ENCODE assay signal across 1 cellular context in the genomic region with DNA sequence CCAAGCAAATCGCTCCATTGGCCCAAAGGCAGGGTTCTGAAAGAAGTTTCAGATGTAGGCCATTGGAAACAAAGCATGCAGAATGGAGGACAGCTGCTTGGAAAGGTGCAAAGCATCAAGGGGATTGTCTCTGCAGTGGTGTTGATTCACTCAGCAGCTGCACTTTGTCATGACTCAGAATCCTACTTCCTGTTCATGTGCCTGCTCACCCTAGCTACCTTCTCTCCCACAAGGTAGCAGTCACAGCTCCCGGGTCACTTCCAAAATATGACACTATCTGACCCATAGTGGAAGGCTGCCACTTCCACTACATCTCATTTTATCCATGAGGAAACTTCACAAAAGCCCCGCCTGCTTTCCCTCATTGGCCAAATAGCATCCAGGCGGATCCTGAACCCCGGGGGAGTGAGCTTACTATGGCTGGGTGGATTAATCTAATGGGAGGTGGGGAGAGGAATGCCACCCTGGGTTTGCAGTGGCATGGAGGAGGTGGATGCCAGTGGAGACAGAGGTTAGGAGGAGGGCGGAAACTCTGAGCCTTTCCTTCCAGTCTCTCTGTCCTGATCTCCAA.
TF ChIP-seq lines count a peak whose summit lies in the region.

No MANE protein-coding gene starts in this region.

TF ChIP-seq in K562, 482 proteins besides CTCF, POLR2A, EP300 and RAD21 (continued from another document and continues in another):
- TF ChIP-seq, protein P1, sequence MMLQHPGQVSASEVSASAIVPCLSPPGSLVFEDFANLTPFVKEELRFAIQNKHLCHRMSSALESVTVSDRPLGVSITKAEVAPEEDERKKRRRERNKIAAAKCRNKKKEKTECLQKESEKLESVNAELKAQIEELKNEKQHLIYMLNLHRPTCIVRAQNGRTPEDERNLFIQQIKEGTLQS (IDR thresholded peaks at IDR 0.05): peak; percentile 36; the same call in 1 of the 2 replicates
- TF ChIP-seq, protein P1 (CRISPR knock-in tag; conservative IDR thresholded peaks at IDR 0.05): no peak
- TF ChIP-seq CTBP1 (IDR thresholded peaks at IDR 0.05; ENCODE audit: borderline replicate concordance): 0 out of 2 replicates have a peak, but pooled peaks have one; percentile 29
- no peak for TF ChIP-seq NR1H2 (CRISPR knock-in tag; IDR thresholded peaks at IDR 0.05)
- TF ChIP-seq NRF1 (conservative IDR thresholded peaks at IDR 0.05 in 1 of 2, IDR thresholded peaks at IDR 0.05 in 1 of 2): 0 out of 4 replicates have a peak, but pooled peaks of 1 of the 2 experiments have one; percentile 19
- peak; percentile 22; the same call in 1 of the 2 replicates for TF ChIP-seq NFE2 (IDR thresholded peaks at IDR 0.05; ENCODE audit: low read depth)
- 0 out of 2 replicates have a peak, but pooled peaks have one; percentile 38 for TF ChIP-seq JUN (IDR thresholded peaks at IDR 0.05; ENCODE audit: borderline replicate concordance, low read depth, low read length)
- TF ChIP-seq JUN (CRISPR knock-in tag; IDR thresholded peaks at IDR 0.05; ENCODE audit: borderline replicate concordance): no peak
- TF ChIP-seq NR4A1 (CRISPR knock-in tag; IDR thresholded peaks at IDR 0.05): no peak
- TF ChIP-seq NR4A1 (tag; IDR thresholded peaks at IDR 0.05): no peak
- TF ChIP-seq ZNF232 (CRISPR knock-in tag; IDR thresholded peaks at IDR 0.05): no peak
- TF ChIP-seq, protein P2, sequence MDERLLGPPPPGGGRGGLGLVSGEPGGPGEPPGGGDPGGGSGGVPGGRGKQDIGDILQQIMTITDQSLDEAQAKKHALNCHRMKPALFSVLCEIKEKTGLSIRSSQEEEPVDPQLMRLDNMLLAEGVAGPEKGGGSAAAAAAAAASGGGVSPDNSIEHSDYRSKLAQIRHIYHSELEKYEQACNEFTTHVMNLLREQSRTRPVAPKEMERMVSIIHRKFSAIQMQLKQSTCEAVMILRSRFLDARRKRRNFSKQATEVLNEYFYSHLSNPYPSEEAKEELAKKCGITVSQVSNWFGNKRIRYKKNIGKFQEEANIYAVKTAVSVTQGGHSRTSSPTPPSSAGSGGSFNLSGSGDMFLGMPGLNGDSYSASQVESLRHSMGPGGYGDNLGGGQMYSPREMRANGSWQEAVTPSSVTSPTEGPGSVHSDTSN (CRISPR knock-in tag; IDR thresholded peaks at IDR 0.05; ENCODE audit: low read depth): no peak
- TF ChIP-seq, protein P2 (tag; conservative IDR thresholded peaks at IDR 0.05; ENCODE audit: low read depth): no peak
- TF ChIP-seq ZNF224 (CRISPR knock-in tag; IDR thresholded peaks at IDR 0.05): no peak
- no peak for TF ChIP-seq ADNP (tag; IDR thresholded peaks at IDR 0.05)
- no peak for TF ChIP-seq SMARCE1 (IDR thresholded peaks at IDR 0.05)
- no peak for TF ChIP-seq FOXA1 (IDR thresholded peaks at IDR 0.05; ENCODE audit: borderline replicate concordance)
- no peak for TF ChIP-seq HDAC6 (IDR thresholded peaks at IDR 0.05; ENCODE audit: low read depth, low read length)
- no peak for TF ChIP-seq YBX1 (IDR thresholded peaks at IDR 0.05)
- TF ChIP-seq MAFF (IDR thresholded peaks at IDR 0.05; ENCODE audit: low read length): no peak
- TF ChIP-seq MEF2D (tag; conservative IDR thresholded peaks at IDR 0.05; ENCODE audit: low read depth): no peak
- no peak for TF ChIP-seq ZNF165 (CRISPR knock-in tag; IDR thresholded peaks at IDR 0.05; ENCODE audit: borderline replicate concordance)
- TF ChIP-seq TSC22D4 (tag; IDR thresholded peaks at IDR 0.05): no peak
- TF ChIP-seq BCOR (IDR thresholded peaks at IDR 0.05): no peak
- TF ChIP-seq NR2C2 (CRISPR knock-in tag; IDR thresholded peaks at IDR 0.05): no peak
- 0 out of 2 replicates have a peak, but pooled peaks have one; percentile 10 for TF ChIP-seq NR2C2 (tag; IDR thresholded peaks at IDR 0.05)
- no peak for TF ChIP-seq ZBTB1 (CRISPR knock-in tag; IDR thresholded peaks at IDR 0.05; ENCODE audit: borderline replicate concordance, low read depth)
- TF ChIP-seq SP2 (IDR thresholded peaks at IDR 0.05; ENCODE audit: extremely low read depth, low read depth, low read length, poor library complexity, severe bottlenecking): no peak
- TF ChIP-seq, protein P3, sequence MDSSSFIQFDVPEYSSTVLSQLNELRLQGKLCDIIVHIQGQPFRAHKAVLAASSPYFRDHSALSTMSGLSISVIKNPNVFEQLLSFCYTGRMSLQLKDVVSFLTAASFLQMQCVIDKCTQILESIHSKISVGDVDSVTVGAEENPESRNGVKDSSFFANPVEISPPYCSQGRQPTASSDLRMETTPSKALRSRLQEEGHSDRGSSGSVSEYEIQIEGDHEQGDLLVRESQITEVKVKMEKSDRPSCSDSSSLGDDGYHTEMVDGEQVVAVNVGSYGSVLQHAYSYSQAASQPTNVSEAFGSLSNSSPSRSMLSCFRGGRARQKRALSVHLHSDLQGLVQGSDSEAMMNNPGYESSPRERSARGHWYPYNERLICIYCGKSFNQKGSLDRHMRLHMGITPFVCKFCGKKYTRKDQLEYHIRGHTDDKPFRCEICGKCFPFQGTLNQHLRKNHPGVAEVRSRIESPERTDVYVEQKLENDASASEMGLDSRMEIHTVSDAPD (CRISPR knock-in tag; IDR thresholded peaks at IDR 0.05): no peak
- TF ChIP-seq IRF1 (CRISPR knock-in tag; IDR thresholded peaks at IDR 0.05; ENCODE audit: borderline replicate concordance): no peak
- no peak for TF ChIP-seq ZNF696 (CRISPR knock-in tag; conservative IDR thresholded peaks at IDR 0.05)
- TF ChIP-seq SREBF2 (CRISPR knock-in tag; IDR thresholded peaks at IDR 0.05): no peak
- TF ChIP-seq ZNF311 (CRISPR knock-in tag; IDR thresholded peaks at IDR 0.05): no peak
- no peak for TF ChIP-seq ZNF584 (CRISPR knock-in tag; IDR thresholded peaks at IDR 0.05; ENCODE audit: low read depth)
- TF ChIP-seq HSF4 (CRISPR knock-in tag; IDR thresholded peaks at IDR 0.05; ENCODE audit: borderline replicate concordance): no peak
- TF ChIP-seq JUND (IDR thresholded peaks at IDR 0.05; ENCODE audit: borderline replicate concordance, low read depth, low read length): peak; percentile 70
- peak; percentile 52; the same call in 1 of the 3 replicates for TF ChIP-seq JUND (tag; IDR thresholded peaks at IDR 0.05; ENCODE audit: borderline replicate concordance, low read depth, low read length)
- peak; percentile 72 for TF ChIP-seq FOSL1 (tag; conservative IDR thresholded peaks at IDR 0.05)
- no peak for TF ChIP-seq SIN3B (IDR thresholded peaks at IDR 0.05; ENCODE audit: low read depth)
- no peak for TF ChIP-seq ZNF395 (CRISPR knock-in tag; IDR thresholded peaks at IDR 0.05)
- TF ChIP-seq FOXK1 (CRISPR knock-in tag; IDR thresholded peaks at IDR 0.05; ENCODE audit: borderline replicate concordance): no peak
- TF ChIP-seq KLF13 (tag; IDR thresholded peaks at IDR 0.05; ENCODE audit: borderline replicate concordance, low read depth): no peak
- no peak for TF ChIP-seq U2AF1 (optimal IDR thresholded peaks at IDR 0.05; ENCODE audit: low read depth, low read length)
- no peak for TF ChIP-seq ZNF124 (CRISPR knock-in tag; IDR thresholded peaks at IDR 0.05)
- TF ChIP-seq L3MBTL2 (IDR thresholded peaks at IDR 0.05): 0 out of 2 replicates have a peak, but pooled peaks have one; percentile 10
- TF ChIP-seq, protein P4, sequence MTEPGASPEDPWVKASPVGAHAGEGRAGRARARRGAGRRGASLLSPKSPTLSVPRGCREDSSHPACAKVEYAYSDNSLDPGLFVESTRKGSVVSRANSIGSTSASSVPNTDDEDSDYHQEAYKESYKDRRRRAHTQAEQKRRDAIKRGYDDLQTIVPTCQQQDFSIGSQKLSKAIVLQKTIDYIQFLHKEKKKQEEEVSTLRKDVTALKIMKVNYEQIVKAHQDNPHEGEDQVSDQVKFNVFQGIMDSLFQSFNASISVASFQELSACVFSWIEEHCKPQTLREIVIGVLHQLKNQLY (CRISPR knock-in tag; conservative IDR thresholded peaks at IDR 0.05): no peak
- no peak for TF ChIP-seq KHSRP (IDR thresholded peaks at IDR 0.05)
- TF ChIP-seq, protein P5, sequence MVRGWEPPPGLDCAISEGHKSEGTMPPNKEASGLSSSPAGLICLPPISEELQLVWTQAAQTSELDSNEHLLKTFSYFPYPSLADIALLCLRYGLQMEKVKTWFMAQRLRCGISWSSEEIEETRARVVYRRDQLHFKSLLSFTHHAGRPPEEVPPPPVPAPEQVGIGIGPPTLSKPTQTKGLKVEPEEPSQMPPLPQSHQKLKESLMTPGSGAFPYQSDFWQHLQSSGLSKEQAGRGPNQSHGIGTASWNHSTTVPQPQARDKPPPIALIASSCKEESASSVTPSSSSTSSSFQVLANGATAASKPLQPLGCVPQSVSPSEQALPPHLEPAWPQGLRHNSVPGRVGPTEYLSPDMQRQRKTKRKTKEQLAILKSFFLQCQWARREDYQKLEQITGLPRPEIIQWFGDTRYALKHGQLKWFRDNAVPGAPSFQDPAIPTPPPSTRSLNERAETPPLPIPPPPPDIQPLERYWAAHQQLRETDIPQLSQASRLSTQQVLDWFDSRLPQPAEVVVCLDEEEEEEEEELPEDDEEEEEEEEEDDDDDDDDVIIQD (CRISPR knock-in tag; IDR thresholded peaks at IDR 0.05): no peak
- TF ChIP-seq CCNT2 (IDR thresholded peaks at IDR 0.05; ENCODE audit: borderline replicate concordance, extremely low read depth, insufficient read length, low read depth, low read length): no peak
- TF ChIP-seq TAL1 (IDR thresholded peaks at IDR 0.05): no peak
- TF ChIP-seq RBFOX2 (IDR thresholded peaks at IDR 0.05; ENCODE audit: low read depth, low read length): no peak
- TF ChIP-seq RERE (CRISPR knock-in tag; IDR thresholded peaks at IDR 0.05; ENCODE audit: borderline replicate concordance): no peak
- TF ChIP-seq NCOA4 (IDR thresholded peaks at IDR 0.05; ENCODE audit: partially characterized antibody): no peak
- TF ChIP-seq ZC3H8 (IDR thresholded peaks at IDR 0.05): no peak
